ENCODE assay signal across 23 cellular contexts in the genomic region with DNA sequence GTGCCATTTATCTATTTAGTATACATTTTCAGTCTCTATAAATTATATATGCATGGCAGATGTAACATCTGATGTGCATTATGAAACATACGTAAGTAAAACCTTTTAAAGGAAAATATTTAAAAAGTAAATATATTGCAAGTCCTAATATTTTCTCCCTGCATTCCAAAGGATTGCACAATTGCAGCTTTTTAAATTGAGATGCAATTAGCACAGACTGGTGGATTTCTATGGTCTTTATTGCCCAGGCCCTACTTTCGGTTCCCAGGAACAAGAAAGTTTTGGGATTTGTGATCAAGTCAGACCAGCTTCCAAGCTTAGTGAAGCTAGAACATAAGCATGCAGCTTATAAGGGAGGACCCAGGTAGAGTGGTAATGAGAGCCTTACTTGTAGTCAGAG.
"Had no signal": no experiment of that assay in that cellular context is flagged by ENCODE, and none has a peak within 500 bp of the region (broad histone marks: within the 10 kb centered on the region; RNA-seq: fewer than 3 reads in every experiment).

No MANE protein-coding gene starts in this region.

- H3K36me3 ChIP-seq: esophagus muscularis mucosa, gastroesophageal sphincter, heart left ventricle, lower lobe of right lung had no signal

- H3K27ac ChIP-seq: coronary artery, esophagus muscularis mucosa, foreskin keratinocyte, gastroesophageal sphincter, heart left ventricle, hepatocyte, lower lobe of right lung had no signal

- H3K79me2 ChIP-seq: hepatocyte had no signal

- H2AFZ ChIP-seq: hepatocyte had no signal

- H3K4me3 ChIP-seq: coronary artery, dorsolateral prefrontal cortex, esophagus muscularis mucosa, gastroesophageal sphincter, heart left ventricle, hepatocyte, lower lobe of right lung, mucosa of descending colon had no signal

- ATAC-seq: foreskin keratinocyte; gastroesophageal sphincter; heart left ventricle; left colon; left lobe of liver; left ventricle myocardium superior; lower lobe of right lung; mucosa of descending colon; naive thymus-derived CD8-positive, alpha-beta T cell had no signal

- H3K4me2 ChIP-seq: hepatocyte had no signal

- H3K4me1 ChIP-seq: esophagus muscularis mucosa, foreskin keratinocyte, gastroesophageal sphincter, heart left ventricle, lower lobe of right lung had no signal

- H3K27me3 ChIP-seq: dorsolateral prefrontal cortex, esophagus muscularis mucosa, foreskin keratinocyte, gastroesophageal sphincter, heart left ventricle, hepatocyte had no signal

- DNase-seq: dermis blood vessel endothelial cell; dorsolateral prefrontal cortex; effector CD4-positive, alpha-beta T cell; effector memory CD4-positive, alpha-beta T cell; foreskin keratinocyte; heart left ventricle; hypothalamus; immature natural killer cell; islet precursor cell; kidney; kidney glomerular epithelial cell; left colon; left ventricle myocardium superior; lower lobe of right lung; mesenchymal stem cell; mucosa of descending colon; naive B cell; naive thymus-derived CD8-positive, alpha-beta T cell had no signal

- H3K9me3 ChIP-seq: esophagus muscularis mucosa, gastroesophageal sphincter, heart left ventricle, lower lobe of right lung, mucosa of descending colon had no signal
